ENCODE assay signal across 8 cellular contexts in genomic region chr17:81977211-81978091, GRCh38. TPM values are rescaled to one million over a fixed set of nuclear protein-coding genes. Genes with fewer than 3 reads are reported as not detected.
DNase-seq lines count a peak whose midpoint lies in the region; ATAC-seq, FAIRE-seq and TF ChIP-seq lines count a peak whose summit lies in the region.

Gene ASPSCR1, plus strand, starts transcription at chr17:81977629. Its CDS starts 18 bp downstream, at chr17:81977647.

- H3K27me3 ChIP-seq in CD4-positive, alpha-beta T cell (ENCODE audit: control insufficient read depth, insufficient read depth, low read length) = no peaks in the 10 kb centered on the region
- peaks cover 0 to 19% (median 12%) of the 10 kb centered on the region in 4 experiments; a peak in 5 of 7 replicates for H3K27me3 ChIP-seq in H1 (replicated peaks in 1 of 4; ENCODE audit: control insufficient read depth in 3 of 4, extremely low read depth in 1 of 4, insufficient read depth in 3 of 4, low read length in 3 of 4)
- no peaks in the 10 kb centered on the region for H3K27me3 ChIP-seq in mesendoderm (ENCODE audit: insufficient read depth, low read length, poor library complexity)

- H3K18ac ChIP-seq in H1 (ENCODE audit: extremely low read depth, low read length) (peak within 1 kb of the TSS; percentile 92), mesendoderm (ENCODE audit: low read length) (peak within 1 kb of the TSS; percentile 93)

- H3K36me3 ChIP-seq in H1 (ENCODE audit: control insufficient read depth in 2 of 4, insufficient read depth in 4 of 4, low read length in 3 of 4) (peaks cover 0 to 6% (median 0%) of the 10 kb centered on the region in 4 experiments; a peak in 2 of 8 replicates), mesendoderm (ENCODE audit: control insufficient read depth, insufficient read depth, low read length) (no peaks in the 10 kb centered on the region)

- peaks cover 23% of the 10 kb centered on the region for H3K36me3 Mint-ChIP-seq in CD4-positive, alpha-beta T cell (ENCODE audit: low read depth)

- peak within 1 kb of the TSS; percentile 44; the same call in 1 of the 2 replicates for H2BK12ac ChIP-seq in H1 (ENCODE audit: low read depth, low read length)

- peak within 1 kb of the TSS; percentile 93 for H4K91ac ChIP-seq in H1 (replicated peaks; ENCODE audit: insufficient read length, low read length)

- H3K4me3 Mint-ChIP-seq in CD4-positive, alpha-beta T cell = peak within 1 kb of the TSS; percentile 99

- H2BK120ac ChIP-seq in H1 (replicated peaks; ENCODE audit: low read depth, low read length) = no peak within 1 kb of the TSS
- peak within 1 kb of the TSS; percentile 0 for H2BK120ac ChIP-seq in mesendoderm (ENCODE audit: low read depth, low read length)

- H3K14ac ChIP-seq in H1 (ENCODE audit: insufficient read length) = peak within 1 kb of the TSS; percentile 92

- H3K23me2 ChIP-seq in H1 (ENCODE audit: low read depth, low read length) = peaks cover 9% of the 10 kb centered on the region; the same call in 1 of the 2 replicates

- TF ChIP-seq CTCF in CD4-positive, alpha-beta T cell (IDR thresholded peaks at IDR 0.05) = no peak
- TF ChIP-seq CTCF in H1 (IDR thresholded peaks at IDR 0.05; ENCODE audit: control extremely low read depth in 1 of 3, insufficient read depth in 1 of 3, low read depth in 1 of 3, low read length in 3 of 3) = no peak

- H2BK5ac ChIP-seq in H1 (ENCODE audit: low read depth, low read length) (peak within 1 kb of the TSS; percentile 60; the same call in 1 of the 2 replicates), mesendoderm (ENCODE audit: low read length) (no peak within 1 kb of the TSS)

- peak within 1 kb of the TSS; percentile 75 for H3K27ac ChIP-seq in CD4-positive, alpha-beta T cell (ENCODE audit: low read depth, low read length)
- H3K27ac ChIP-seq in H1 (ENCODE audit: low read depth, low read length) (peak within 1 kb of the TSS; percentile 83), mesendoderm (ENCODE audit: low read depth, low read length) (peak within 1 kb of the TSS; percentile 51)

- peak within 1 kb of the TSS; percentile 98 for H3K4ac ChIP-seq in H1 (replicated peaks; ENCODE audit: insufficient read length, low read depth, low read length)
- peak within 1 kb of the TSS; percentile 84 for H3K4ac ChIP-seq in mesendoderm (ENCODE audit: low read depth, low read length)

- H3K4me1 Mint-ChIP-seq in CD4-positive, alpha-beta T cell (ENCODE audit: low read depth) = peaks cover 43% of the 10 kb centered on the region

- no peaks in the 10 kb centered on the region for H3K9me3 ChIP-seq in CD4-positive, alpha-beta T cell (ENCODE audit: control insufficient read depth, low read length)
- H3K9me3 ChIP-seq in H1 (ENCODE audit: insufficient read depth in 2 of 2, low read depth in 1 of 2, low read length in 1 of 2) = peaks cover 3 to 4% of the 10 kb centered on the region in 2 experiments; a peak in 1 of 4 replicates

- H3K56ac ChIP-seq in H1 (replicated peaks; ENCODE audit: insufficient read length, low read depth, low read length) = peak within 1 kb of the TSS; percentile 86
- peak within 1 kb of the TSS; percentile 98 for H3K56ac ChIP-seq in mesendoderm (ENCODE audit: low read length)

- H3K4me1 ChIP-seq in H1 (replicated peaks in 1 of 4; ENCODE audit: control insufficient read depth in 3 of 4, insufficient read depth in 4 of 4, low read length in 3 of 4) (peaks cover 0 to 7% (median 6%) of the 10 kb centered on the region in 4 experiments; a peak in 5 of 7 replicates), mesendoderm (ENCODE audit: control insufficient read depth, low read depth, low read length) (no peaks in the 10 kb centered on the region)

- H4K5ac ChIP-seq in H1 (ENCODE audit: insufficient read length, low read depth, low read length) = peak within 1 kb of the TSS; percentile 91
- H4K5ac ChIP-seq in mesendoderm (ENCODE audit: low read length) = no peak within 1 kb of the TSS

- H3K9ac ChIP-seq in H1 (replicated peaks in 1 of 4; ENCODE audit: extremely low read depth in 1 of 4, low read depth in 3 of 4, low read length in 3 of 4) (peak within 1 kb of the TSS; percentile 87 to 98 (median 90)), mesendoderm (ENCODE audit: low read length) (peak within 1 kb of the TSS; percentile 88)

- no peaks in the 10 kb centered on the region for H4K20me1 ChIP-seq in H1 (replicated peaks in 1 of 2; ENCODE audit: control insufficient read depth in 1 of 2, insufficient read depth in 2 of 2, low read length in 2 of 2)

- H2BK20ac ChIP-seq in H1 (ENCODE audit: low read length) = no peak within 1 kb of the TSS

- intact Hi-C loops in CD4-positive, alpha-beta T cell (cut with DNase I, micrococcal nuclease) = loop anchor here in 1 of 2 experiments (1.0 to 2.0 kb wide), 3 partner anchors 9 to 45 kb away; partner anchors contain the start of genes CENPX and NOTUM

- H3K4me3 ChIP-seq in H1 (ENCODE audit: extremely low read depth in 1 of 4, insufficient read depth in 2 of 4, low read depth in 3 of 4, low read length in 4 of 4) (peak within 1 kb of the TSS; percentile 62 to 88 (median 82)), mesendoderm (ENCODE audit: low read length) (peak within 1 kb of the TSS; percentile 71)

- no peak for TF ChIP-seq RAD21 in H1 (IDR thresholded peaks at IDR 0.05 in 1 of 2, conservative IDR thresholded peaks at IDR 0.05 in 1 of 2; ENCODE audit: low read depth in 2 of 2, low read length in 2 of 2)

- H3K27me3 Mint-ChIP-seq in CD4-positive, alpha-beta T cell = no peaks in the 10 kb centered on the region

- CTCF ChIA-PET in CD4-positive, alpha-beta T cell (lab: Charles Lee) = interaction anchor here (1.7 to 2.7 kb wide), 3 partner anchors 10 to 18 kb away, joined by 4 to 21 read pairs (median 15); no protein-coding TSS in a partner anchor
- CTCF ChIA-PET in H1 (lab: Charles Lee; ENCODE audit: partially characterized antibody) = interaction anchor here (0.6 to 4.2 kb wide), 4 partner anchors 16 to 349 kb away, joined by 3 to 22 read pairs (median 5); partner anchors contain the start of gene NOTUM

- H3K4me2 ChIP-seq in H1 (ENCODE audit: insufficient read depth in 1 of 2, low read depth in 2 of 2, low read length in 2 of 2) (peak within 1 kb of the TSS; percentile 81 to 84), mesendoderm (ENCODE audit: low read length) (peak within 1 kb of the TSS; percentile 92)

- peak; percentile 88 for ATAC-seq in CD4-positive, alpha-beta T cell (ENCODE audit: poor library complexity)
- peak; percentile 75 for ATAC-seq in GM19438 (IDR thresholded peaks at IDR 0.05; ENCODE audit: low read depth, unreplicated experiment)
- peak; percentile 63 for ATAC-seq in HG03565 (IDR thresholded peaks at IDR 0.05; ENCODE audit: unreplicated experiment)

- H2BK15ac ChIP-seq in H1 (ENCODE audit: low read length) = peak within 1 kb of the TSS; percentile 33; the same call in 1 of the 2 replicates
- no peak within 1 kb of the TSS for H2BK15ac ChIP-seq in mesendoderm (replicated peaks; ENCODE audit: low read depth)

- no peak within 1 kb of the TSS for H2AFZ ChIP-seq in H1 (ENCODE audit: low read length)

- H3K79me2 ChIP-seq in H1 (ENCODE audit: control insufficient read depth in 1 of 2, insufficient read depth in 2 of 2, low read length in 2 of 2) = 0 out of 4 replicates have a peak, but pooled peaks cover 0 to 4% of the 10 kb centered on the region in 2 experiments
- H3K79me2 ChIP-seq in mesendoderm (ENCODE audit: control insufficient read depth, insufficient read depth, low read length) = peaks cover 2% of the 10 kb centered on the region

- peak; percentile 81 to 92 (median 88) for DNase-seq in CD4-positive, alpha-beta T cell
- DNase-seq in NOMO-1 (lab: John Stamatoyannopoulos, UW; ENCODE audit: unreplicated experiment in 2 of 2) (peak; percentile 65 to 80), H1 (ENCODE audit: low read depth in 1 of 2, low spot score in 2 of 2) (peak; percentile 57 to 93), mesendoderm (peak; percentile 93)
- peak; percentile 79 to 81 for DNase-seq in activated CD8-positive, alpha-beta memory T cell treated with anti-CD3 and anti-CD28 coated beads for 4 hours (ENCODE audit: low read depth in 2 of 2)
- DNase-seq in stimulated activated CD8-positive, alpha-beta memory T cell treated with anti-CD3 and anti-CD28 coated beads, Interleukin-12 subunit alpha, Interleukin-12 subunit beta, amount 100 ng/mL, for 24 hours (ENCODE audit: extremely low read depth) = peak; percentile 77

- peak within 1 kb of the TSS; percentile 24; the same call in 1 of the 2 replicates for H2AK5ac ChIP-seq in H1 (ENCODE audit: low read depth, low read length)
- peak within 1 kb of the TSS; percentile 38 for H2AK5ac ChIP-seq in mesendoderm (ENCODE audit: low read length)

- H3K79me1 ChIP-seq in H1 (ENCODE audit: low read depth, low read length) (peaks cover 3% of the 10 kb centered on the region; the same call in 1 of the 2 replicates), mesendoderm (ENCODE audit: low read length) (peaks cover 3% of the 10 kb centered on the region)

- TF ChIP-seq POLR2A in H1 (IDR thresholded peaks at IDR 0.05; ENCODE audit: control extremely low read depth in 1 of 2, low read depth in 2 of 2, low read length in 2 of 2) = peak in 1 of 2 experiments; percentile 81; a peak in 2 of 3 replicates

- POLR2A ChIA-PET in CD4-positive, alpha-beta T cell (lab: Charles Lee) = interaction anchor here (0.7 to 3.5 kb wide), 10 partner anchors 10 to 542 kb away, joined by 3 to 26 read pairs (median 4); partner anchors contain the start of genes CENPX, FOXK2, LRRC45 and MAFG
- POLR2A ChIA-PET in H1 (lab: Charles Lee; ENCODE audit: partially characterized antibody) = interaction anchor here (0.9 to 5.8 kb wide), 16 partner anchors 11 to 88 kb away, joined by 3 to 40 read pairs (median 4); partner anchors contain the start of genes CENPX, DUS1L and LRRC45

- no peaks in the 10 kb centered on the region for H3K9me3 Mint-ChIP-seq in CD4-positive, alpha-beta T cell

- peak within 1 kb of the TSS; percentile 39 for H3K23ac ChIP-seq in H1 (ENCODE audit: insufficient read length)
- H3K23ac ChIP-seq in mesendoderm (ENCODE audit: low read length) = peak within 1 kb of the TSS; percentile 100

- H4K8ac ChIP-seq in H1 (ENCODE audit: extremely low read depth, insufficient read depth, low read length) (peak within 1 kb of the TSS; percentile 99), mesendoderm (ENCODE audit: low read depth, low read length) (no peak within 1 kb of the TSS)

- peak in 1 of 2 experiments; percentile 73; a peak in 1 of 3 replicates for TF ChIP-seq EP300 in H1 (IDR thresholded peaks at IDR 0.05; ENCODE audit: borderline replicate concordance in 1 of 2, low read depth in 2 of 2, low read length in 2 of 2)

- H3K27ac Mint-ChIP-seq in CD4-positive, alpha-beta T cell = peak within 1 kb of the TSS; percentile 95

- FAIRE-seq in H1 (lab: Jason Lieb, UNC) = no peak

- WGBS in H1 (ENCODE audit: extremely low coverage in 1 of 2, insufficient coverage in 1 of 2, insufficient read length in 1 of 2, insufficient replicate concordance in 2 of 2, low coverage in 1 of 2, low lambda C conversion rate in 2 of 2, missing lambda C conversion rate in 1 of 2), 2 experiments = 1% methylated on average over 17 of the region's 115 CpGs; no CpG with 5 or more reads in 1 of the 2 experiments
- WGBS in mesendoderm (ENCODE audit: extremely low coverage, insufficient coverage, low lambda C conversion rate) = no CpG with 5 or more reads among the region's 115 CpGs

RNA-seq across cellular contexts. Expression of gene ASPSCR1, which starts in this region (rescaled TPM):
- 10 to 100 TPM; 19.1 to 22.7 TPM for total RNA-seq in CD4-positive, alpha-beta T cell
- total RNA-seq in H1 (2021; fragmentation: NEBNext Ultra II Directional; extraction: Animal tissue kit (Norgen Biotek cat#: 25700)) = 41.8 and 43.7 TPM in 2 replicates
- polyA plus RNA-seq in H1 (2011; rRNA removed) = 33.3 and 54.6 TPM in 2 replicates
- polyA plus RNA-seq in H1 (2011; cell fraction: cytosol; rRNA removed) = 43.7 TPM
- 133 TPM for polyA plus RNA-seq in H1 (2011; cell fraction: nucleus; rRNA removed)
- 24.0 to 39.4 TPM (median 37.1 TPM) in 4 replicates for polyA plus RNA-seq in H1 (2012, experiment 1 of 2)
- polyA plus RNA-seq in H1 (2012, experiment 2 of 2) = 26.0 TPM
- 30.1 TPM for polyA plus RNA-seq in H1 (2013, experiment 1 of 2)
- 24.4 TPM for polyA plus RNA-seq in H1 (2013, experiment 2 of 2)
- polyA minus RNA-seq in H1 (2011; rRNA and poly(A)+ RNA removed) = 8.9 and 13.5 TPM in 2 replicates
- 40.8 TPM for polyA minus RNA-seq in H1 (2011; cell fraction: cytosol; rRNA and poly(A)+ RNA removed)
- polyA minus RNA-seq in H1 (2011; cell fraction: nucleus; rRNA and poly(A)+ RNA removed) = 50.0 TPM
- 24.2 TPM for polyA plus RNA-seq in mesendoderm (2013, experiment 1 of 2)
- polyA plus RNA-seq in mesendoderm (2013, experiment 2 of 2) = 25.3 TPM

Comparison
In these comparisons a context has a peak if more than half of its experiments do, and no peak if none do; other contexts are left out.
1. Peak in every context shown above with its lines: DNase-seq, ATAC-seq, H3K4me3 ChIP-seq and H3K27ac ChIP-seq.